ENCODE assay signal across 25 cellular contexts in the genomic region with DNA sequence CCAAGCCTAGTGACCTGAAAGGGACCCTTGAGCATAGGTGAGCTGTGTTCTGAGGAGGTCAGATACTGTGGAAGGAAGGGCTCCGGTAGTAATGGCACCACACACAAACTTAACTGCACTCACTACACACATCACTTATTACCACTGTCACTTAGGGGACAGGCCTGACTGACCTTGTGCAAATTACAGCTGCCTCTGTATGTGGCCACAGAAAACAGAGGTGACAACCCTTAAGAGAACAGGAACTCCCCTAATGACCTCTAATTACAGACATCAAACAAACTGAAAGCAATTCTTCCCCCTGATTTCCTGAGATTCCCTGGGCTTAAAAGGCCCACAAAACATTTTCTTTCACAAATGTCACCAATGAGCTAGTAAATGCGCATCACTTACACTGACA.
DNase-seq lines count a peak whose midpoint lies in the region; ATAC-seq, FAIRE-seq and TF ChIP-seq lines count a peak whose summit lies in the region.
"Had no signal": no experiment of that assay in that cellular context is flagged by ENCODE, and none has a peak within 500 bp of the region (broad histone marks: within the 10 kb centered on the region; RNA-seq: fewer than 3 reads in every experiment).

No MANE protein-coding gene starts in this region.

- peaks cover 24% of the 10 kb centered on the region for H3K4me1 Mint-ChIP-seq in nephron progenitor cell
- H3K4me1 Mint-ChIP-seq: activated naive CD8-positive, alpha-beta T cell treated with anti-CD3 and anti-CD28 coated beads for 36 hours had no signal

- peaks cover 8% of the 10 kb centered on the region for H3K36me3 Mint-ChIP-seq in nephron progenitor cell (ENCODE audit: low read depth)
- H3K36me3 Mint-ChIP-seq: activated naive CD8-positive, alpha-beta T cell treated with anti-CD3 and anti-CD28 coated beads for 36 hours; CD8-positive, alpha-beta T cell had no signal

- ATAC-seq in GM19035 (IDR thresholded peaks at IDR 0.05; ENCODE audit: unreplicated experiment) (peak; percentile 58), left lobe of liver (no peak)
- ATAC-seq: activated CD4-positive, CD25-positive, alpha-beta regulatory T cell treated with anti-CD3 and anti-CD28 coated beads, Interleukin-2, amount 50 U/mL, for 24 hours; body of pancreas; CD8-positive, alpha-beta T cell; gastroesophageal sphincter; left cardiac atrium had no signal

- H3K4me3 ChIP-seq in ACC112 (ENCODE audit: low read depth, low read length), result no peak overlapping the region
- H3K4me3 ChIP-seq: body of pancreas, gastroesophageal sphincter, MG63, pancreas, SJCRH30 had no signal

- H3K27me3 Mint-ChIP-seq in nephron progenitor cell (ENCODE audit: low read depth, poor library complexity), result peaks cover 50% of the 10 kb centered on the region
- H3K27me3 Mint-ChIP-seq: activated naive CD8-positive, alpha-beta T cell treated with anti-CD3 and anti-CD28 coated beads for 36 hours had no signal

- no peaks in the 10 kb centered on the region for H3K79me2 ChIP-seq in ACC112 (ENCODE audit: control insufficient read depth, insufficient read depth, low read length, unreplicated experiment)

- TF ChIP-seq CTCF in nephron progenitor cell (IDR thresholded peaks at IDR 0.05), result no peak

- no peak for TF ChIP-seq POLR2A in GM12891 (IDR thresholded peaks at IDR 0.05; ENCODE audit: low read depth, low read length)

- H3K4me1 ChIP-seq in ACC112 (ENCODE audit: control insufficient read depth, insufficient read depth, low read length, unreplicated experiment), result peaks cover 41% of the 10 kb centered on the region
- H3K4me1 ChIP-seq: body of pancreas, gastroesophageal sphincter, pancreas, SJCRH30 had no signal

- no peak overlapping the region for H3K4me3 Mint-ChIP-seq in nephron progenitor cell
- H3K4me3 Mint-ChIP-seq: activated naive CD8-positive, alpha-beta T cell treated with anti-CD3 and anti-CD28 coated beads for 36 hours; activated T-helper 1 cell treated with anti-CD3 and anti-CD28 coated beads, Interleukin-12 subunit alpha, Interleukin-12 subunit beta, Interleukin-2, Interleukin-4 antibody, amounts not matched to agents 30 ng/mL and 10 ng/mL and 1 ng/mL, durations not matched to agents 14 hours and 24 hours and 36 hours; CD8-positive, alpha-beta T cell had no signal

- no peak for FAIRE-seq in GM12891 (lab: Jason Lieb, UNC)
- FAIRE-seq: pancreas, urothelium cell line had no signal

- no peak overlapping the region for H3K27ac Mint-ChIP-seq in nephron progenitor cell
- H3K27ac Mint-ChIP-seq: activated naive CD8-positive, alpha-beta T cell treated with anti-CD3 and anti-CD28 coated beads for 36 hours; activated T-helper 1 cell treated with anti-CD3 and anti-CD28 coated beads, Interleukin-12 subunit alpha, Interleukin-12 subunit beta, Interleukin-2, Interleukin-4 antibody, amounts not matched to agents 30 ng/mL and 10 ng/mL and 1 ng/mL, durations not matched to agents 14 hours and 24 hours and 36 hours; CD8-positive, alpha-beta T cell had no signal

- H3K27ac ChIP-seq in ACC112 (ENCODE audit: low read depth, low read length), result peak overlapping the region; percentile 57; the same call in 1 of the 2 replicates
- H3K27ac ChIP-seq: body of pancreas, gastroesophageal sphincter, pancreas, SJCRH30 had no signal

- no peaks in the 10 kb centered on the region for H3K36me3 ChIP-seq in ACC112 (ENCODE audit: insufficient read depth, low read length)
- H3K36me3 ChIP-seq: gastroesophageal sphincter, MG63, pancreas, SJCRH30 had no signal

- H3K27me3 ChIP-seq in ACC112 (ENCODE audit: insufficient read depth, low read length), result no peaks in the 10 kb centered on the region
- H3K27me3 ChIP-seq: body of pancreas, gastroesophageal sphincter, MG63, pancreas, SJCRH30 had no signal

- H3K9me3 Mint-ChIP-seq in nephron progenitor cell, result peaks cover 18% of the 10 kb centered on the region

- peak overlapping the region; percentile 59 for H2AFZ ChIP-seq in ACC112 (ENCODE audit: low read length, unreplicated experiment)

- DNase-seq in NCI-H1417 (lab: John Stamatoyannopoulos, UW) (peak in 2 of 3 experiments; percentile 24 to 77), dermis blood vessel endothelial cell (peak; percentile 19), GM12891 (ENCODE audit: insufficient read length, low spot score) (no peak), NCI-H345 treated with DMSO at 0.1 percent for 48 hours (lab: John Stamatoyannopoulos, UW; ENCODE audit: unreplicated experiment) (no peak), nephron progenitor cell (no peak), left lobe of liver (ENCODE audit: low spot score) (no peak)
- DNase-seq: activated naive CD8-positive, alpha-beta T cell treated with anti-CD3 and anti-CD28 coated beads for 36 hours; body of pancreas; CD8-positive, alpha-beta T cell; DMS53; erythroblast; left cardiac atrium; MG63; NCI-H2029 treated with DMSO at 0.1 percent for 48 hours; NCI-H524 treated with DMSO at 0.1 percent for 48 hours; pancreas; SJCRH30; stimulated activated CD4-positive, alpha-beta T cell treated with anti-CD3 and anti-CD28 coated beads, Interleukin-2, amount 100 ng/mL, for 24 hours; T-helper 9 cell had no signal

TF ChIP-seq in GM12891, 5 proteins besides CTCF, POLR2A, EP300 and RAD21:
- TF ChIP-seq SPI1 (IDR thresholded peaks at IDR 0.05; ENCODE audit: low read depth, low read length), result no peak
- no peak for TF ChIP-seq PAX5 (IDR thresholded peaks at IDR 0.05; ENCODE audit: insufficient read depth, low read length, severe bottlenecking)
- TF ChIP-seq POU2F2 (IDR thresholded peaks at IDR 0.05; ENCODE audit: low read depth, low read length), result no peak
- no peak for TF ChIP-seq POLR2AphosphoS5 (IDR thresholded peaks at IDR 0.05; ENCODE audit: low read depth, low read length)
- TF ChIP-seq TAF1 (IDR thresholded peaks at IDR 0.05; ENCODE audit: low read depth, low read length), result no peak

Comparison
In these comparisons a context has a peak if more than half of its experiments do, and no peak if none do; other contexts are left out.
1. DNase-seq: peak in NCI-H1417 (2 of 3) and dermis blood vessel endothelial cell (single experiment); none in GM12891 (single experiment), NCI-H345 treated with DMSO at 0.1 percent for 48 hours (single experiment), nephron progenitor cell (single experiment) and left lobe of liver (single experiment).